In genomic region chr5:132665681-132666080, GRCh38 we compare ENCODE assay signal across 3 cellular contexts.
A peak's percentile ranks its signal among the peaks of the same experiment; 100 is the strongest.
TF ChIP-seq lines count a peak whose summit lies in the region.

No MANE protein-coding gene starts in this region.

TF ChIP-seq in IMR-90, 13 proteins besides CTCF, POLR2A, EP300 and RAD21:
- TF ChIP-seq RCOR1 (IDR thresholded peaks at IDR 0.05; ENCODE audit: insufficient replicate concordance, low read length) (no peak), MXI1 (IDR thresholded peaks at IDR 0.05; ENCODE audit: borderline replicate concordance, low read depth, low read length) (no peak), FOS (IDR thresholded peaks at IDR 0.05; ENCODE audit: low read depth, low read length) (no peak), MAZ (IDR thresholded peaks at IDR 0.05; ENCODE audit: borderline replicate concordance, low read depth, low read length) (no peak), BHLHE40 (IDR thresholded peaks at IDR 0.05; ENCODE audit: low read depth, low read length) (no peak), RFX5 (IDR thresholded peaks at IDR 0.05; ENCODE audit: low read depth, low read length) (no peak), NFE2L2 (IDR thresholded peaks at IDR 0.05; ENCODE audit: low read depth, low read length) (no peak), MAFK (IDR thresholded peaks at IDR 0.05; ENCODE audit: low read depth, low read length) (no peak), CHD1 (IDR thresholded peaks at IDR 0.05; ENCODE audit: low read depth, low read length) (no peak), USF2 (IDR thresholded peaks at IDR 0.05; ENCODE audit: low read depth, low read length) (no peak), SMC3 (IDR thresholded peaks at IDR 0.05; ENCODE audit: low read depth, low read length) (no peak), ELK1 (IDR thresholded peaks at IDR 0.05; ENCODE audit: borderline replicate concordance, low read depth, low read length) (no peak), CEBPB (IDR thresholded peaks at IDR 0.05; ENCODE audit: low read depth, low read length) (no peak)
TF ChIP-seq in IMR-90: peak in this region for 0.

TF ChIP-seq in K562, 482 proteins besides CTCF, POLR2A, EP300 and RAD21:
- TF ChIP-seq BRD4 (IDR thresholded peaks at IDR 0.05) = no peak
- peak; percentile 33; the same call in 1 of the 2 replicates for TF ChIP-seq CTBP1 (IDR thresholded peaks at IDR 0.05; ENCODE audit: borderline replicate concordance)
- peak; percentile 46 for TF ChIP-seq CEBPB (tag; IDR thresholded peaks at IDR 0.05)
- TF ChIP-seq FOSL1 (tag; conservative IDR thresholded peaks at IDR 0.05) = 0 out of 2 replicates have a peak, but pooled peaks have one; percentile 0
- no peak for TF ChIP-seq NEUROD1 (IDR thresholded peaks at IDR 0.05; ENCODE audit: borderline replicate concordance, low read depth, low read length, partially characterized antibody)
- no peak for TF ChIP-seq NR4A1 (CRISPR knock-in tag; IDR thresholded peaks at IDR 0.05)
- TF ChIP-seq NR4A1 (tag; IDR thresholded peaks at IDR 0.05) = 0 out of 2 replicates have a peak, but pooled peaks have one; percentile 22
- peak; percentile 27; the same call in 1 of the 2 replicates for TF ChIP-seq ZBTB33 (CRISPR knock-in tag; IDR thresholded peaks at IDR 0.05)
- no peak for TF ChIP-seq PCBP2 (IDR thresholded peaks at IDR 0.05; ENCODE audit: low read depth, low read length, poor library complexity, severe bottlenecking)
- 0 out of 2 replicates have a peak, but pooled peaks have one; percentile 3 for TF ChIP-seq ZBTB2 (IDR thresholded peaks at IDR 0.05)

TF ChIP-seq in GM12891, 5 proteins besides CTCF, POLR2A, EP300 and RAD21:
- TF ChIP-seq PAX5 (IDR thresholded peaks at IDR 0.05; ENCODE audit: insufficient read depth, low read length, severe bottlenecking) = no peak
- TF ChIP-seq POU2F2 (IDR thresholded peaks at IDR 0.05; ENCODE audit: low read depth, low read length) = no peak
- TF ChIP-seq TAF1 (IDR thresholded peaks at IDR 0.05; ENCODE audit: low read depth, low read length) = no peak
- TF ChIP-seq POLR2AphosphoS5 (IDR thresholded peaks at IDR 0.05; ENCODE audit: low read depth, low read length) = no peak
- no peak for TF ChIP-seq SPI1 (IDR thresholded peaks at IDR 0.05; ENCODE audit: low read depth, low read length)
